8 cellular contexts compared by ENCODE assay signal in genomic region chr3:45210308-45211038, GRCh38. TPM values are rescaled to one million over a fixed set of nuclear protein-coding genes. Genes with fewer than 3 reads are reported as not detected.
A peak's percentile ranks its signal among the peaks of the same experiment; 100 is the strongest.
DNase-seq lines count a peak whose midpoint lies in the region; TF ChIP-seq lines count a peak whose summit lies in the region.

No MANE protein-coding gene starts in this region.

- 8% methylated on average over 13 of the region's 14 CpGs for WGBS in suprapubic skin

- H3K4me2 ChIP-seq in osteoblast (ENCODE audit: insufficient read depth, low read length): no peak overlapping the region

- H3K4me1 ChIP-seq in Peyer's patch (no peaks in the 10 kb centered on the region), osteoblast (ENCODE audit: insufficient read depth, low read length) (no peaks in the 10 kb centered on the region), suprapubic skin (peaks cover 38% of the 10 kb centered on the region)

- H3K79me2 ChIP-seq in osteoblast (ENCODE audit: insufficient read depth, low read length): no peaks in the 10 kb centered on the region

- no peaks in the 10 kb centered on the region for H3K36me3 Mint-ChIP-seq in activated T-helper 1 cell treated with anti-CD3 and anti-CD28 coated beads, Interleukin-12 subunit alpha, Interleukin-12 subunit beta, Interleukin-2, Interleukin-4 antibody, amounts not matched to agents 30 ng/mL and 10 ng/mL and 1 ng/mL, durations not matched to agents 14 hours and 24 hours and 36 hours (ENCODE audit: low read depth)

- DNase-seq in AG10803 (ENCODE audit: low read depth) (peak; percentile 85), H7 (peak; percentile 90), Peyer's patch (peak; percentile 58 to 91 (median 91)), fibroblast of the aortic adventitia (ENCODE audit: low read depth) (peak; percentile 88), osteoblast (ENCODE audit: insufficient read length, low spot score, missing footprints) (peak; percentile 95), suprapubic skin (ENCODE audit: low spot score in 2 of 2) (peak; percentile 87 to 92), NCI-H1694 (lab: John Stamatoyannopoulos, UW) (no peak)
- DNase-seq in activated T-helper 1 cell treated with anti-CD3 and anti-CD28 coated beads, Interleukin-12 subunit alpha, Interleukin-12 subunit beta, Interleukin-2, Interleukin-4 antibody, amounts not matched to agents 30 ng/mL and 10 ng/mL and 1 ng/mL, durations not matched to agents 14 hours and 24 hours and 36 hours (ENCODE audit: low spot score): peak; percentile 67

- H3K4me3 Mint-ChIP-seq in activated T-helper 1 cell treated with anti-CD3 and anti-CD28 coated beads, Interleukin-12 subunit alpha, Interleukin-12 subunit beta, Interleukin-2, Interleukin-4 antibody, amounts not matched to agents 30 ng/mL and 10 ng/mL and 1 ng/mL, durations not matched to agents 14 hours and 24 hours and 36 hours: no peak overlapping the region

- H3K9me3 ChIP-seq in Peyer's patch (no peaks in the 10 kb centered on the region), osteoblast (ENCODE audit: low read depth, low read length) (no peaks in the 10 kb centered on the region), suprapubic skin (no peaks in the 10 kb centered on the region)

- peak; percentile 87 for TF ChIP-seq CTCF in AG10803 (conservative IDR thresholded peaks at IDR 0.05; ENCODE audit: low read length)
- peak in 5 of 6 experiments; percentile 17 to 94 (median 92) for TF ChIP-seq CTCF in Peyer's patch (IDR thresholded peaks at IDR 0.05)
- peak; percentile 86 for TF ChIP-seq CTCF in fibroblast of the aortic adventitia (IDR thresholded peaks at IDR 0.05; ENCODE audit: insufficient read depth, low read length)
- TF ChIP-seq CTCF in osteoblast (IDR thresholded peaks at IDR 0.05; ENCODE audit: extremely low read depth, low read depth, low read length): peak; percentile 87
- TF ChIP-seq CTCF in suprapubic skin (IDR thresholded peaks at IDR 0.05): peak; percentile 57 to 78

- H3K27ac ChIP-seq in Peyer's patch: no peak overlapping the region
- H3K27ac ChIP-seq in osteoblast (ENCODE audit: low read depth, low read length): no peak overlapping the region
- H3K27ac ChIP-seq in suprapubic skin: no peak overlapping the region

- no peak for TF ChIP-seq POLR2A in Peyer's patch (IDR thresholded peaks at IDR 0.05)
- no peak for TF ChIP-seq POLR2A in suprapubic skin (IDR thresholded peaks at IDR 0.05)

- H4K20me1 ChIP-seq in osteoblast (ENCODE audit: insufficient read depth, low read length): no peaks in the 10 kb centered on the region

- intact Hi-C loops in activated T-helper 1 cell treated with anti-CD3 and anti-CD28 coated beads, Interleukin-12 subunit alpha, Interleukin-12 subunit beta, Interleukin-2, Interleukin-4 antibody, amounts not matched to agents 30 ng/mL and 10 ng/mL and 1 ng/mL, durations not matched to agents 14 hours and 24 hours and 36 hours (cut with micrococcal nuclease): loop anchor here (1.0 to 2.0 kb wide), 3 partner anchors 16 to 170 kb away; partner anchors contain the start of gene TMEM158

- H3K9me3 Mint-ChIP-seq in activated T-helper 1 cell treated with anti-CD3 and anti-CD28 coated beads, Interleukin-12 subunit alpha, Interleukin-12 subunit beta, Interleukin-2, Interleukin-4 antibody, amounts not matched to agents 30 ng/mL and 10 ng/mL and 1 ng/mL, durations not matched to agents 14 hours and 24 hours and 36 hours: no peaks in the 10 kb centered on the region

- H3K27me3 ChIP-seq in H7 (ENCODE audit: control insufficient read depth, insufficient read depth, low read length) (no peaks in the 10 kb centered on the region), Peyer's patch (no peaks in the 10 kb centered on the region), osteoblast (ENCODE audit: insufficient read depth, low read length) (no peaks in the 10 kb centered on the region), suprapubic skin (no peaks in the 10 kb centered on the region)

- TF ChIP-seq EP300 in suprapubic skin (IDR thresholded peaks at IDR 0.05): no peak

- H3K27me3 Mint-ChIP-seq in activated T-helper 1 cell treated with anti-CD3 and anti-CD28 coated beads, Interleukin-12 subunit alpha, Interleukin-12 subunit beta, Interleukin-2, Interleukin-4 antibody, amounts not matched to agents 30 ng/mL and 10 ng/mL and 1 ng/mL, durations not matched to agents 14 hours and 24 hours and 36 hours (ENCODE audit: insufficient read depth): peaks cover 29% of the 10 kb centered on the region

- H3K4me3 ChIP-seq in AG10803 (ENCODE audit: low read length) (no peak overlapping the region), H7 (ENCODE audit: insufficient read depth, low read depth, low read length) (no peak overlapping the region), Peyer's patch (no peak overlapping the region), fibroblast of the aortic adventitia (ENCODE audit: low read depth, low read length) (no peak overlapping the region), osteoblast (ENCODE audit: insufficient read depth, low read length) (no peak overlapping the region), suprapubic skin (no peak overlapping the region)

- H2AFZ ChIP-seq in osteoblast (ENCODE audit: low read length): peak overlapping the region; percentile 71

- no peak overlapping the region for H3K27ac Mint-ChIP-seq in activated T-helper 1 cell treated with anti-CD3 and anti-CD28 coated beads, Interleukin-12 subunit alpha, Interleukin-12 subunit beta, Interleukin-2, Interleukin-4 antibody, amounts not matched to agents 30 ng/mL and 10 ng/mL and 1 ng/mL, durations not matched to agents 14 hours and 24 hours and 36 hours

- H3K4me1 Mint-ChIP-seq in activated T-helper 1 cell treated with anti-CD3 and anti-CD28 coated beads, Interleukin-12 subunit alpha, Interleukin-12 subunit beta, Interleukin-2, Interleukin-4 antibody, amounts not matched to agents 30 ng/mL and 10 ng/mL and 1 ng/mL, durations not matched to agents 14 hours and 24 hours and 36 hours (ENCODE audit: low read depth): peaks cover 14% of the 10 kb centered on the region

- H3K36me3 ChIP-seq in H7 (replicated peaks; ENCODE audit: control insufficient read depth, insufficient read depth, low read length): no peaks in the 10 kb centered on the region
- H3K36me3 ChIP-seq in Peyer's patch: no peaks in the 10 kb centered on the region
- no peaks in the 10 kb centered on the region for H3K36me3 ChIP-seq in osteoblast (ENCODE audit: insufficient read depth, low read length)
- H3K36me3 ChIP-seq in suprapubic skin: no peaks in the 10 kb centered on the region

RNA-seq across cellular contexts. Expression of gene TMEM158, which starts 15.6 kb away (rescaled TPM):
- total RNA-seq in H7 (2014; rRNA removed; shearing (Covaris generic)): 9.8 and 11.5 TPM in 2 replicates
- total RNA-seq in Peyer's patch (1 to 10 TPM in 3 of 4 donors, under 1 TPM in 1; 0.40 to 5.0 (median 1.8) TPM), fibroblast of the aortic adventitia (ENCODE audit: low replicate concordance) (4.5 and 19.3 TPM in 2 replicates), osteoblast (4.7 and 9.0 TPM in 2 replicates), suprapubic skin (1 to 10 TPM in 2 of 4 donors, under 1 TPM in 2; 0.97 to 4.6 (median 2.2) TPM)
- 0.26 and 0.61 TPM in 2 replicates for total RNA-seq in activated T-helper 1 cell treated with anti-CD3 and anti-CD28 coated beads, Interleukin-12 subunit alpha, Interleukin-12 subunit beta, Interleukin-2, Interleukin-4 antibody, amounts not matched to agents 30 ng/mL and 10 ng/mL and 1 ng/mL, durations not matched to agents 14 hours and 24 hours and 36 hours
